Comparison of ENCODE assay signal across 28 cellular contexts in genomic region chr4:74433043-74433442, GRCh38. TPM values are rescaled to one million over a fixed set of nuclear protein-coding genes. Genes with fewer than 3 reads are reported as not detected.
DNase-seq lines count a peak whose midpoint lies in the region; ATAC-seq, FAIRE-seq and TF ChIP-seq lines count a peak whose summit lies in the region.
"Had no signal": no experiment of that assay in that cellular context is flagged by ENCODE, and none has a peak within 500 bp of the region (broad histone marks: within the 10 kb centered on the region; RNA-seq: fewer than 3 reads in every experiment).

No MANE protein-coding gene starts in this region.

- no peak for DNase-seq in A549 (ENCODE audit: low read depth in 1 of 2, low spot score in 1 of 2)
- DNase-seq in HCEC 1CT: peak; percentile 38
- no peak for DNase-seq in RWPE2 (ENCODE audit: low spot score)
- DNase-seq in fibroblast of villous mesenchyme (ENCODE audit: low read depth): peak; percentile 22
- no peak for DNase-seq in GDM1 (lab: John Stamatoyannopoulos, UW)
- no peak for DNase-seq in GM12891 (ENCODE audit: insufficient read length, low spot score)
- DNase-seq in lower leg skin (ENCODE audit: low spot score in 2 of 2): no peak
- DNase-seq: activated CD4-positive, alpha-beta T cell treated with anti-CD3 and anti-CD28 coated beads, Interleukin-2, amount 10 ng/mL, durations not matched to agents 7 days and 5 days; activated effector memory CD4-positive, alpha-beta T cell treated with anti-CD3 and anti-CD28 coated beads, Interleukin-2, amount 50 U/mL, for 16 hours; activated T-cell treated with anti-CD3 and anti-CD28 coated beads, Interleukin-2, amount 50 U/mL, for 24 hours; anterior cingulate cortex; effector CD8-positive, alpha-beta T cell; Kasumi-1; left ventricle myocardium inferior; NCI-H446; NCI-H748 treated with DMSO at 0.1 percent for 48 hours; pancreas; stimulated activated naive CD4-positive, alpha-beta T cell; T1000; upper lobe of right lung had no signal

- TF ChIP-seq POLR2A in A549 (IDR thresholded peaks at IDR 0.05; ENCODE audit: low read length) (no peak), GM12891 (IDR thresholded peaks at IDR 0.05; ENCODE audit: low read depth, low read length) (no peak), lower leg skin (IDR thresholded peaks at IDR 0.05) (no peak)

- H3K27me3 ChIP-seq in RWPE2 (ENCODE audit: insufficient read depth, poor library complexity, severe bottlenecking): no peaks in the 10 kb centered on the region
- H3K27me3 ChIP-seq: pancreas, SJCRH30, upper lobe of right lung had no signal

- intact Hi-C loops in lower leg skin (cut with DNase I; ENCODE audit: low total_unique reads): no loop called here

- H3K4me3 ChIP-seq in A549 (no peak overlapping the region), RWPE2 (ENCODE audit: severe bottlenecking) (no peak overlapping the region), fibroblast of villous mesenchyme (ENCODE audit: low read depth, low read length) (no peak overlapping the region), lower leg skin (ENCODE audit: low read depth, poor library complexity, severe bottlenecking) (no peak overlapping the region)
- H3K4me3 ChIP-seq: coronary artery, left ventricle myocardium inferior, pancreas, smooth muscle cell, upper lobe of right lung had no signal

- H3K4me1 ChIP-seq in A549 (no peaks in the 10 kb centered on the region), RWPE2 (ENCODE audit: insufficient read depth, poor library complexity, severe bottlenecking) (peaks cover 64% of the 10 kb centered on the region)
- H3K4me1 ChIP-seq: pancreas, SJCRH30, upper lobe of right lung had no signal

- no peak for TF ChIP-seq EP300 in A549 (IDR thresholded peaks at IDR 0.05)

- CTCF ChIA-PET in A549 (lab: Yijun Ruan, JAX): no interaction called here

- TF ChIP-seq CTCF in A549 (IDR thresholded peaks at IDR 0.05) (no peak), RWPE2 (IDR thresholded peaks at IDR 0.05; ENCODE audit: poor library complexity, severe bottlenecking) (no peak), fibroblast of villous mesenchyme (IDR thresholded peaks at IDR 0.05; ENCODE audit: insufficient read depth, low read depth, low read length) (no peak), lower leg skin (IDR thresholded peaks at IDR 0.05) (no peak)

- H3K4me2 ChIP-seq in A549: 0 out of 3 replicates have a peak overlapping the region, but pooled peaks have one; percentile 38
- H3K4me2 ChIP-seq: smooth muscle cell had no signal

- no peak for ATAC-seq in A549
- ATAC-seq in RWPE2 (ENCODE audit: low read depth): peak; percentile 65
- ATAC-seq in GM18861 (IDR thresholded peaks at IDR 0.05; ENCODE audit: unreplicated experiment): no peak
- ATAC-seq: pancreas, upper lobe of right lung had no signal

- WGBS in A549 (ENCODE audit: missing lambda C conversion rate): 75% methylated on average over 2 of the region's 2 CpGs
- WGBS in lower leg skin, 2 donors: 70 to 76% methylated on average over 2 of the region's 2 CpGs

- POLR2A ChIA-PET in A549 (lab: Yijun Ruan, JAX): no interaction called here

- no peaks in the 10 kb centered on the region for H3K36me3 ChIP-seq in RWPE2 (ENCODE audit: low read depth)
- H3K36me3 ChIP-seq: left ventricle myocardium inferior, pancreas, SJCRH30, upper lobe of right lung had no signal

- FAIRE-seq in A549 (lab: Jason Lieb, UNC) (no peak), GM12891 (lab: Jason Lieb, UNC) (no peak)
- FAIRE-seq: H1, islet of Langerhans, pancreas had no signal

- H3K9me3 ChIP-seq in A549 (no peaks in the 10 kb centered on the region), RWPE2 (ENCODE audit: severe bottlenecking) (no peaks in the 10 kb centered on the region)
- H3K9me3 ChIP-seq: left ventricle myocardium inferior, pancreas, SJCRH30, upper lobe of right lung had no signal

- H3K27ac ChIP-seq in A549 (no peak overlapping the region), RWPE2 (ENCODE audit: poor library complexity, severe bottlenecking) (peak overlapping the region; percentile 98)
- H3K27ac ChIP-seq: coronary artery, left ventricle myocardium inferior, pancreas, SJCRH30, upper lobe of right lung had no signal

- no peak for TF ChIP-seq RAD21 in A549 (conservative IDR thresholded peaks at IDR 0.05 in 1 of 2, IDR thresholded peaks at IDR 0.05 in 1 of 2)

TF ChIP-seq in A549, 52 proteins besides CTCF, POLR2A, EP300 and RAD21:
- no peak for TF ChIP-seq NPAS2 (CRISPR knock-in tag; IDR thresholded peaks at IDR 0.05; ENCODE audit: borderline replicate concordance)
- TF ChIP-seq KDM5A (IDR thresholded peaks at IDR 0.05): no peak
- TF ChIP-seq ATOH8 (CRISPR knock-in tag; IDR thresholded peaks at IDR 0.05; ENCODE audit: low read depth): no peak
- no peak for TF ChIP-seq ZNF302 (CRISPR knock-in tag; IDR thresholded peaks at IDR 0.05)
TF ChIP-seq in A549: peak in this region for 0.

TF ChIP-seq in GM12891, 5 proteins besides CTCF, POLR2A, EP300 and RAD21:
- no peak for TF ChIP-seq PAX5 (IDR thresholded peaks at IDR 0.05; ENCODE audit: insufficient read depth, low read length, severe bottlenecking)
- no peak for TF ChIP-seq POU2F2 (IDR thresholded peaks at IDR 0.05; ENCODE audit: low read depth, low read length)
- no peak for TF ChIP-seq SPI1 (IDR thresholded peaks at IDR 0.05; ENCODE audit: low read depth, low read length)
- TF ChIP-seq POLR2AphosphoS5 (IDR thresholded peaks at IDR 0.05; ENCODE audit: low read depth, low read length): no peak
- TF ChIP-seq TAF1 (IDR thresholded peaks at IDR 0.05; ENCODE audit: low read depth, low read length): no peak

RNA-seq across cellular contexts. Expression of gene AREG, which starts 11.9 kb away (rescaled TPM):
- polyA plus RNA-seq in A549 (2011; rRNA removed) (109 and 187 TPM in 2 replicates), A549 (2017; fragmentation: RNase III; extraction: RNeasy Plus Mini Kit Qiagen cat#74134 plus additional on column Dnase treatment) (46.3 to 58.9 TPM (median 52.2 TPM) in 3 replicates)
- 82.4 and 87.0 TPM in 2 replicates for polyA plus RNA-seq in A549 (2012; cell fraction: cytosol; rRNA removed)
- polyA plus RNA-seq in A549 (2012; cell fraction: nucleus; rRNA removed): 71.0 and 88.4 TPM in 2 replicates
- polyA minus RNA-seq in A549 (2011; rRNA and poly(A)+ RNA removed): 24.0 and 37.3 TPM in 2 replicates
- total RNA-seq in fibroblast of villous mesenchyme (under 0.01 TPM in 1 of 2 replicates, not detected in the other), lower leg skin (10 to 100 TPM in 3 of 4 donors, 1 to 10 TPM in 1; 7.4 to 15.2 (median 11.6) TPM)
- not detected for polyA plus RNA-seq in GM12891 (2012; ENCODE audit: low read depth, missing spikeins)
- total RNA-seq: A172, H1, neural crest cell, SJCRH30 had no signal
- polyA plus RNA-seq: H1 had no signal

Comparison
In these comparisons a context has a peak if more than half of its experiments do, and no peak if none do; other contexts are left out.
1. DNase-seq: peak in HCEC 1CT (single experiment) and fibroblast of villous mesenchyme (single experiment); none in A549 (0 of 2), RWPE2 (single experiment), GDM1 (single experiment), GM12891 (single experiment) and lower leg skin (0 of 2).